In the genomic region with DNA sequence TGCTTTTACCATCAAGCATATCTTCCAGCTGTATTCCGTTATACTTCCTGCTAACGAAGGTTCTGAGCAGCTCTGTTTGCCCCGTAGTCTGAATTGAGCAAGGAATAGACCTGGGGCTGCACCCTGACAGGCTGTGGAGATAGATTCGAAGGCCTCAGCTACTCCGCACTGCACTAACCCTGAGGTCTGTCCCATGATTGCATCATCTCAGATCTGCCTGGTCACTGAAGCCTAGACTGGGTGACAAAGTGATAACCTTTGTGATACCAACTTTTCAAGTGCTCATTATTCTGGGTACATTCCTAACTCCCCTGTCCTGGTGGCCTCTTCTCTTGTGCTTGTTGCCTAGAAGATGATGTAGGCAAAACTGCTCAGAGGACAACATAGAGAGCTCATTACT, we compare ENCODE assay signal across 24 cellular contexts.
"Had no signal": no experiment of that assay in that cellular context is flagged by ENCODE, and none has a peak within 500 bp of the region (broad histone marks: within the 10 kb centered on the region; RNA-seq: fewer than 3 reads in every experiment).

No MANE protein-coding gene starts in this region.

- H3K27ac Mint-ChIP-seq: activated CD4-positive, alpha-beta T cell treated with anti-CD3 and anti-CD28 coated beads, Interleukin-2, amount 10 ng/mL, durations not matched to agents 7 days and 5 days; activated CD8-positive, alpha-beta memory T cell treated with anti-CD3 and anti-CD28 coated beads, Interleukin-2, amount 10 ng/mL, durations not matched to agents 7 days and 5 days; activated CD8-positive, alpha-beta T cell treated with anti-CD3 and anti-CD28 coated beads for 36 hours; activated naive CD4-positive, alpha-beta T cell treated with anti-CD3 and anti-CD28 coated beads, Interleukin-2, amount 10 ng/mL, durations not matched to agents 7 days and 5 days; nephron progenitor cell; stimulated activated naive B cell treated with anti-CD40 and anti-IgM and Interleukin-4, amounts not matched to agents 10 μg/mL and 1 μg/mL and 100 μg/mL, for 72 hours had no signal

- FAIRE-seq: islet of Langerhans, pancreas, small intestine had no signal

- H3K9me3 ChIP-seq: esophagus squamous epithelium, gastrocnemius medialis, mucosa of descending colon, pancreas, transverse colon, uterus had no signal

- H3K4me1 Mint-ChIP-seq: activated CD4-positive, alpha-beta T cell treated with anti-CD3 and anti-CD28 coated beads, Interleukin-2, amount 10 ng/mL, durations not matched to agents 7 days and 5 days; activated CD8-positive, alpha-beta memory T cell treated with anti-CD3 and anti-CD28 coated beads, Interleukin-2, amount 10 ng/mL, durations not matched to agents 7 days and 5 days; activated naive CD4-positive, alpha-beta T cell treated with anti-CD3 and anti-CD28 coated beads, Interleukin-2, amount 10 ng/mL, durations not matched to agents 7 days and 5 days; stimulated activated naive B cell treated with anti-CD40 and anti-IgM and Interleukin-4, amounts not matched to agents 10 μg/mL and 1 μg/mL and 100 μg/mL, for 72 hours had no signal

- DNase-seq: activated CD4-positive, alpha-beta T cell treated with anti-CD3 and anti-CD28 coated beads, Interleukin-2, amount 10 ng/mL, durations not matched to agents 7 days and 5 days; activated CD4-positive, CD25-positive, alpha-beta regulatory T cell treated with anti-CD3 and anti-CD28 coated beads, Interleukin-2, amount 50 U/mL, for 72 hours; activated CD8-positive, alpha-beta memory T cell treated with anti-CD3 and anti-CD28 coated beads, Interleukin-2, amount 10 ng/mL, durations not matched to agents 7 days and 5 days; activated CD8-positive, alpha-beta T cell treated with anti-CD3 and anti-CD28 coated beads for 36 hours; activated effector memory CD4-positive, alpha-beta T cell treated with anti-CD3 and anti-CD28 coated beads, Interleukin-2, amount 50 U/mL, for 16 hours; activated naive CD4-positive, alpha-beta T cell treated with anti-CD3 and anti-CD28 coated beads, Interleukin-2, amount 10 ng/mL, durations not matched to agents 7 days and 5 days; activated T-cell treated with anti-CD3 and anti-CD28 coated beads for 4 hours; amygdala; cerebellar nuclear complex; esophagus squamous epithelium; gastrocnemius medialis; head of caudate nucleus; mesenchymal stem cell; mucosa of descending colon; nephron progenitor cell; pancreas; small intestine; stimulated activated naive B cell treated with anti-CD40 and anti-IgM and Interleukin-4, amounts not matched to agents 10 μg/mL and 1 μg/mL and 100 μg/mL, for 72 hours; transverse colon; uterus had no signal

- H3K4me3 ChIP-seq: coronary artery, esophagus squamous epithelium, gastrocnemius medialis, mucosa of descending colon, pancreas, transverse colon, uterus had no signal

- ATAC-seq: activated CD8-positive, alpha-beta memory T cell treated with anti-CD3 and anti-CD28 coated beads, Interleukin-2, amount 10 ng/mL, durations not matched to agents 7 days and 5 days; activated CD8-positive, alpha-beta T cell treated with anti-CD3 and anti-CD28 coated beads for 36 hours; gastrocnemius medialis; mucosa of descending colon; pancreas; sciatic nerve; stimulated activated naive B cell treated with anti-CD40 and anti-IgM and Interleukin-4, amounts not matched to agents 10 μg/mL and 1 μg/mL and 100 μg/mL, for 72 hours had no signal

- H3K9me3 Mint-ChIP-seq: activated CD4-positive, alpha-beta T cell treated with anti-CD3 and anti-CD28 coated beads, Interleukin-2, amount 10 ng/mL, durations not matched to agents 7 days and 5 days; activated CD8-positive, alpha-beta T cell treated with anti-CD3 and anti-CD28 coated beads for 36 hours; activated naive CD4-positive, alpha-beta T cell treated with anti-CD3 and anti-CD28 coated beads, Interleukin-2, amount 10 ng/mL, durations not matched to agents 7 days and 5 days; stimulated activated naive B cell treated with anti-CD40 and anti-IgM and Interleukin-4, amounts not matched to agents 10 μg/mL and 1 μg/mL and 100 μg/mL, for 72 hours had no signal

- H3K36me3 Mint-ChIP-seq: activated CD8-positive, alpha-beta memory T cell treated with anti-CD3 and anti-CD28 coated beads, Interleukin-2, amount 10 ng/mL, durations not matched to agents 7 days and 5 days; activated naive CD4-positive, alpha-beta T cell treated with anti-CD3 and anti-CD28 coated beads, Interleukin-2, amount 10 ng/mL, durations not matched to agents 7 days and 5 days; stimulated activated naive B cell treated with anti-CD40 and anti-IgM and Interleukin-4, amounts not matched to agents 10 μg/mL and 1 μg/mL and 100 μg/mL, for 72 hours had no signal

- H3K4me3 Mint-ChIP-seq: activated CD4-positive, alpha-beta T cell treated with anti-CD3 and anti-CD28 coated beads, Interleukin-2, amount 10 ng/mL, durations not matched to agents 7 days and 5 days; activated CD8-positive, alpha-beta memory T cell treated with anti-CD3 and anti-CD28 coated beads, Interleukin-2, amount 10 ng/mL, durations not matched to agents 7 days and 5 days; activated CD8-positive, alpha-beta T cell treated with anti-CD3 and anti-CD28 coated beads for 36 hours; activated naive CD4-positive, alpha-beta T cell treated with anti-CD3 and anti-CD28 coated beads, Interleukin-2, amount 10 ng/mL, durations not matched to agents 7 days and 5 days; nephron progenitor cell; stimulated activated naive B cell treated with anti-CD40 and anti-IgM and Interleukin-4, amounts not matched to agents 10 μg/mL and 1 μg/mL and 100 μg/mL, for 72 hours had no signal

- H3K4me1 ChIP-seq: esophagus squamous epithelium, gastrocnemius medialis, pancreas, transverse colon, uterus had no signal

- H3K36me3 ChIP-seq: esophagus squamous epithelium, gastrocnemius medialis, pancreas, transverse colon, uterus had no signal

- H3K27ac ChIP-seq: coronary artery, esophagus squamous epithelium, gastrocnemius medialis, pancreas, transverse colon, uterus, VCaP had no signal

- H3K27me3 ChIP-seq: esophagus squamous epithelium, gastrocnemius medialis, pancreas, transverse colon, uterus had no signal
